ENCODE assay signal across 16 cellular contexts in the genomic region with DNA sequence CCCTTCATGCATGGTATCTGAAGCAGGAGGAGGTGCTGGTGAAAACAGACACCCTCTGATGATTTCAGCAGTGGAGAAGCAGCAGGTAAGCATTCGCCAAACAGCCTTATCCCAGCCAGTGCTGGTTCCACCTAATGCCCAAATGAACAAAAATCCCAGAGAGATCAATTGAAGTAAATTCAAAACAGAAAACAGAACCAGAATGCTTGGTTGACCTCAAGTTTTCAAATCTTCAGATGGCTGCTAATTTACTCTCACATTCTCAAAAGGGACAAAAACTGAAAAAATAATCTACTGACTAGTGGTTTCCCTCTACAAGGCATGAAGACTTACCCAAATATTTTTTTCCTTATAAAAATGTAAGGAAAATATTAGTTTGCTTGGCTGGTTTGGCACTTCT.
DNase-seq lines count a peak whose midpoint lies in the region; ATAC-seq and TF ChIP-seq lines count a peak whose summit lies in the region.
"Had no signal": no experiment of that assay in that cellular context is flagged by ENCODE, and none has a peak within 500 bp of the region (broad histone marks: within the 10 kb centered on the region; RNA-seq: fewer than 3 reads in every experiment).

No MANE protein-coding gene starts in this region.

- no peaks in the 10 kb centered on the region for H3K9me3 Mint-ChIP-seq in activated CD4-positive, alpha-beta T cell treated with anti-CD3 and anti-CD28 coated beads for 36 hours (ENCODE audit: low read depth)
- H3K9me3 Mint-ChIP-seq in activated CD4-positive, alpha-beta T cell treated with anti-CD3 and anti-CD28 coated beads, Interleukin-2, amount 10 ng/mL, durations not matched to agents 7 days and 5 days, result no peaks in the 10 kb centered on the region
- H3K9me3 Mint-ChIP-seq: CD4-positive, alpha-beta T cell had no signal

- intact Hi-C loops in activated CD4-positive, alpha-beta T cell treated with anti-CD3 and anti-CD28 coated beads for 36 hours (cut with DNase I, micrococcal nuclease), result no loop called here
- intact Hi-C loops in esophagus squamous epithelium (cut with DNase I), result no loop called here

- peaks cover 8% of the 10 kb centered on the region for H3K36me3 ChIP-seq in osteoblast (ENCODE audit: insufficient read depth, low read length)
- H3K36me3 ChIP-seq in suprapubic skin, result peaks cover 70% of the 10 kb centered on the region
- H3K36me3 ChIP-seq in esophagus squamous epithelium, result peaks cover 0 to 77% (median 4%) of the 10 kb centered on the region in 3 donors

- H3K27ac Mint-ChIP-seq in activated CD4-positive, alpha-beta T cell treated with anti-CD3 and anti-CD28 coated beads for 36 hours, result peak overlapping the region; percentile 45
- no peak overlapping the region for H3K27ac Mint-ChIP-seq in activated CD4-positive, alpha-beta T cell treated with anti-CD3 and anti-CD28 coated beads, Interleukin-2, amount 10 ng/mL, durations not matched to agents 7 days and 5 days
- H3K27ac Mint-ChIP-seq: CD4-positive, alpha-beta T cell had no signal

- peaks cover 4% of the 10 kb centered on the region for H3K4me1 ChIP-seq in osteoblast (ENCODE audit: insufficient read depth, low read length)
- H3K4me1 ChIP-seq in suprapubic skin, result no peaks in the 10 kb centered on the region
- H3K4me1 ChIP-seq in esophagus squamous epithelium, result no peaks in the 10 kb centered on the region
- H3K4me1 ChIP-seq: HAP-1 had no signal

- H3K4me1 Mint-ChIP-seq in activated CD4-positive, alpha-beta T cell treated with anti-CD3 and anti-CD28 coated beads for 36 hours, result peaks cover 28% of the 10 kb centered on the region
- H3K4me1 Mint-ChIP-seq in activated CD4-positive, alpha-beta T cell treated with anti-CD3 and anti-CD28 coated beads, Interleukin-2, amount 10 ng/mL, durations not matched to agents 7 days and 5 days, result peaks cover 5% of the 10 kb centered on the region

- no peak overlapping the region for H3K4me2 ChIP-seq in osteoblast (ENCODE audit: insufficient read depth, low read length)

- CTCF ChIA-PET in activated CD4-positive, alpha-beta T cell treated with anti-CD3 and anti-CD28 coated beads for 36 hours (lab: Charles Lee), result interaction anchor here (0.6 kb wide), 1 partner anchor 97 kb away, joined by 3 read pairs; no protein-coding TSS in a partner anchor
- CTCF ChIA-PET in activated CD4-positive, alpha-beta T cell treated with anti-CD3 and anti-CD28 coated beads, Interleukin-2, amount 10 ng/mL, durations not matched to agents 7 days and 5 days (lab: Charles Lee), result no interaction called here

- H3K4me3 ChIP-seq in osteoblast (ENCODE audit: insufficient read depth, low read length), result no peak overlapping the region
- H3K4me3 ChIP-seq in suprapubic skin, result no peak overlapping the region
- no peak overlapping the region for H3K4me3 ChIP-seq in esophagus squamous epithelium
- H3K4me3 ChIP-seq: cardiac muscle cell, HAP-1, mucosa of descending colon, thoracic aorta had no signal

- 93% methylated on average over 1 of the region's 1 CpG for WGBS in suprapubic skin
- WGBS in esophagus squamous epithelium, 2 donors, result 100% methylated on average over 1 of the region's 1 CpG

- H3K36me3 Mint-ChIP-seq in activated CD4-positive, alpha-beta T cell treated with anti-CD3 and anti-CD28 coated beads for 36 hours (ENCODE audit: low read depth), result peaks cover 24% of the 10 kb centered on the region
- H3K36me3 Mint-ChIP-seq in activated CD4-positive, alpha-beta T cell treated with anti-CD3 and anti-CD28 coated beads, Interleukin-2, amount 10 ng/mL, durations not matched to agents 7 days and 5 days (ENCODE audit: low read depth), result peaks cover 37% of the 10 kb centered on the region

- DNase-seq in activated CD4-positive, alpha-beta T cell treated with anti-CD3 and anti-CD28 coated beads for 36 hours, result no peak
- no peak for DNase-seq in activated CD4-positive, alpha-beta T cell treated with anti-CD3 and anti-CD28 coated beads, Interleukin-2, amount 10 ng/mL, durations not matched to agents 7 days and 5 days
- DNase-seq in osteoblast (ENCODE audit: insufficient read length, low spot score, missing footprints) (no peak), suprapubic skin (ENCODE audit: low spot score in 2 of 2) (no peak), esophagus squamous epithelium (lab: John Stamatoyannopoulos, UW) (no peak)
- DNase-seq in stimulated activated naive CD4-positive, alpha-beta T cell treated with Interleukin-2 at 50 U/mL for 16 hours (lab: John Stamatoyannopoulos, UW), result no peak
- DNase-seq: 8988T; activated CD4-positive, alpha-beta T cell treated with anti-CD3 and anti-CD28 coated beads for 4 hours; CD4-positive, alpha-beta T cell; mucosa of descending colon; small intestine had no signal

- H2AFZ ChIP-seq in osteoblast (ENCODE audit: low read length), result no peak overlapping the region

- ATAC-seq in activated CD4-positive, alpha-beta T cell treated with anti-CD3 and anti-CD28 coated beads for 36 hours, result no peak
- peak; percentile 7 for ATAC-seq in GM21786 (IDR thresholded peaks at IDR 0.05; ENCODE audit: unreplicated experiment)
- peak; percentile 12 for ATAC-seq in HG03196 (IDR thresholded peaks at IDR 0.05; ENCODE audit: unreplicated experiment)
- ATAC-seq: mucosa of descending colon had no signal

- H3K79me2 ChIP-seq in osteoblast (ENCODE audit: insufficient read depth, low read length), result no peaks in the 10 kb centered on the region

- H4K20me1 ChIP-seq in osteoblast (ENCODE audit: insufficient read depth, low read length), result no peaks in the 10 kb centered on the region

- no peak for TF ChIP-seq EP300 in suprapubic skin (IDR thresholded peaks at IDR 0.05)

- POLR2A ChIA-PET in activated CD4-positive, alpha-beta T cell treated with anti-CD3 and anti-CD28 coated beads for 36 hours (lab: Charles Lee), result no interaction called here
- POLR2A ChIA-PET in activated CD4-positive, alpha-beta T cell treated with anti-CD3 and anti-CD28 coated beads, Interleukin-2, amount 10 ng/mL, durations not matched to agents 7 days and 5 days (lab: Charles Lee), result no interaction called here

- peak overlapping the region; percentile 43 for H3K27ac ChIP-seq in osteoblast (ENCODE audit: low read depth, low read length)
- no peak overlapping the region for H3K27ac ChIP-seq in suprapubic skin
- no peak overlapping the region for H3K27ac ChIP-seq in esophagus squamous epithelium
- H3K27ac ChIP-seq: cardiac muscle cell, thoracic aorta had no signal

- TF ChIP-seq POLR2A in suprapubic skin (IDR thresholded peaks at IDR 0.05), result no peak
- TF ChIP-seq POLR2A in esophagus squamous epithelium (IDR thresholded peaks at IDR 0.05), result no peak

- H3K27me3 Mint-ChIP-seq in activated CD4-positive, alpha-beta T cell treated with anti-CD3 and anti-CD28 coated beads for 36 hours, result no peaks in the 10 kb centered on the region
- H3K27me3 Mint-ChIP-seq in activated CD4-positive, alpha-beta T cell treated with anti-CD3 and anti-CD28 coated beads, Interleukin-2, amount 10 ng/mL, durations not matched to agents 7 days and 5 days, result no peaks in the 10 kb centered on the region
- H3K27me3 Mint-ChIP-seq: CD4-positive, alpha-beta T cell had no signal

- H3K4me3 Mint-ChIP-seq in activated CD4-positive, alpha-beta T cell treated with anti-CD3 and anti-CD28 coated beads for 36 hours, result no peak overlapping the region
- no peak overlapping the region for H3K4me3 Mint-ChIP-seq in activated CD4-positive, alpha-beta T cell treated with anti-CD3 and anti-CD28 coated beads, Interleukin-2, amount 10 ng/mL, durations not matched to agents 7 days and 5 days
- H3K4me3 Mint-ChIP-seq: CD4-positive, alpha-beta T cell had no signal

- H3K9me3 ChIP-seq in osteoblast (ENCODE audit: low read depth, low read length) (no peaks in the 10 kb centered on the region), suprapubic skin (no peaks in the 10 kb centered on the region), esophagus squamous epithelium (no peaks in the 10 kb centered on the region)
- H3K9me3 ChIP-seq: HAP-1, mucosa of descending colon, thoracic aorta had no signal

- TF ChIP-seq CTCF in osteoblast (IDR thresholded peaks at IDR 0.05; ENCODE audit: extremely low read depth, low read depth, low read length) (no peak), suprapubic skin (IDR thresholded peaks at IDR 0.05) (no peak), esophagus squamous epithelium (IDR thresholded peaks at IDR 0.05) (no peak)

- H3K27me3 ChIP-seq in osteoblast (ENCODE audit: insufficient read depth, low read length) (no peaks in the 10 kb centered on the region), suprapubic skin (no peaks in the 10 kb centered on the region), esophagus squamous epithelium (no peaks in the 10 kb centered on the region)
- H3K27me3 ChIP-seq: cardiac muscle cell had no signal
